ENCODE assay signal across 14 cellular contexts in genomic region chrX:112643721-112644120, GRCh38. TPM values are rescaled to one million over a fixed set of nuclear protein-coding genes. Genes with fewer than 3 reads are reported as not detected.
A peak's percentile ranks its signal among the peaks of the same experiment; 100 is the strongest.
DNase-seq lines count a peak whose midpoint lies in the region; ATAC-seq and TF ChIP-seq lines count a peak whose summit lies in the region.
"Had no signal": no experiment of that assay in that cellular context is flagged by ENCODE, and none has a peak within 500 bp of the region (broad histone marks: within the 10 kb centered on the region; RNA-seq: fewer than 3 reads in every experiment).

No MANE protein-coding gene starts in this region.

- TF ChIP-seq CTCF in activated B cell treated with CpG ODN at 0.5 μM for 24 hours (IDR thresholded peaks at IDR 0.05) = no peak

- ATAC-seq in GM18520 (IDR thresholded peaks at IDR 0.05; ENCODE audit: unreplicated experiment) = peak; percentile 85
- ATAC-seq in GM21360 (IDR thresholded peaks at IDR 0.05; ENCODE audit: unreplicated experiment) = peak; percentile 36
- ATAC-seq in HG02981 (IDR thresholded peaks at IDR 0.05; ENCODE audit: unreplicated experiment) = peak; percentile 63
- peak; percentile 37 for ATAC-seq in activated B cell treated with CpG ODN at 0.5 μM for 24 hours (ENCODE audit: low read depth)

- no peaks in the 10 kb centered on the region for H3K9me3 Mint-ChIP-seq in activated B cell treated with CpG ODN at 0.5 μM for 24 hours
- H3K9me3 Mint-ChIP-seq: activated CD4-positive, alpha-beta T cell treated with anti-CD3 and anti-CD28 coated beads, Interleukin-2, amount 10 ng/mL, durations not matched to agents 24 days and 14 days; CD4-positive, CD25-positive, alpha-beta regulatory T cell had no signal

- CTCF ChIA-PET in activated B cell treated with CpG ODN at 0.5 μM for 24 hours (lab: Charles Lee) = no interaction called here

- H3K27ac Mint-ChIP-seq in activated B cell treated with CpG ODN at 0.5 μM for 24 hours = no peak overlapping the region
- H3K27ac Mint-ChIP-seq: activated CD4-positive, alpha-beta T cell treated with anti-CD3 and anti-CD28 coated beads, Interleukin-2, amount 10 ng/mL, durations not matched to agents 24 days and 14 days; CD4-positive, CD25-positive, alpha-beta regulatory T cell had no signal

- no peaks in the 10 kb centered on the region for H3K36me3 Mint-ChIP-seq in activated B cell treated with CpG ODN at 0.5 μM for 24 hours (ENCODE audit: low read depth)
- H3K36me3 Mint-ChIP-seq: CD4-positive, CD25-positive, alpha-beta regulatory T cell had no signal

- H3K27ac ChIP-seq in caudate nucleus (ENCODE audit: low read depth, low read length) = no peak overlapping the region

- intact Hi-C loops in activated B cell treated with CpG ODN at 0.5 μM for 24 hours (cut with micrococcal nuclease) = loop anchor here (2.0 kb wide), 1 partner anchor 775 kb away; no protein-coding TSS in a partner anchor

- POLR2A ChIA-PET in activated B cell treated with CpG ODN at 0.5 μM for 24 hours (lab: Charles Lee) = no interaction called here

- no peak overlapping the region for H3K4me3 Mint-ChIP-seq in activated B cell treated with CpG ODN at 0.5 μM for 24 hours
- H3K4me3 Mint-ChIP-seq: activated CD4-positive, alpha-beta T cell treated with anti-CD3 and anti-CD28 coated beads, Interleukin-2, amount 10 ng/mL, durations not matched to agents 24 days and 14 days; CD4-positive, CD25-positive, alpha-beta regulatory T cell had no signal

- DNase-seq in activated B cell treated with CpG ODN at 0.5 μM for 24 hours (no peak), NCI-H1092 (lab: John Stamatoyannopoulos, UW) (no peak), caudate nucleus (lab: John Stamatoyannopoulos, UW) (no peak), mucosa of gallbladder (ENCODE audit: low spot score) (no peak)
- no peak for DNase-seq in activated CD4-positive, alpha-beta T cell treated with anti-CD3 and anti-CD28 coated beads for 4 hours
- DNase-seq: activated CD4-positive, alpha-beta T cell treated with anti-CD3 and anti-CD28 coated beads, Interleukin-2, amount 10 ng/mL, durations not matched to agents 24 days and 14 days; amniotic stem cell; CD4-positive, CD25-positive, alpha-beta regulatory T cell; NCI-H1694 treated with DMSO at 0.1 percent for 48 hours; small intestine had no signal

- H3K27me3 Mint-ChIP-seq in activated B cell treated with CpG ODN at 0.5 μM for 24 hours = no peaks in the 10 kb centered on the region
- H3K27me3 Mint-ChIP-seq: activated CD4-positive, alpha-beta T cell treated with anti-CD3 and anti-CD28 coated beads, Interleukin-2, amount 10 ng/mL, durations not matched to agents 24 days and 14 days; CD4-positive, CD25-positive, alpha-beta regulatory T cell had no signal

- no peaks in the 10 kb centered on the region for H3K4me1 Mint-ChIP-seq in activated B cell treated with CpG ODN at 0.5 μM for 24 hours
- H3K4me1 Mint-ChIP-seq: CD4-positive, CD25-positive, alpha-beta regulatory T cell had no signal

RNA-seq across cellular contexts. Expression of gene LHFPL1, which starts 36.0 kb away (rescaled TPM):
- total RNA-seq in activated B cell treated with CpG ODN at 0.5 μM for 24 hours (not detected in 2 replicates), mucosa of gallbladder (not detected)
- total RNA-seq: myocyte had no signal
